Comparison of ENCODE assay signal across 11 cellular contexts in genomic region chr7:46003896-46004875, GRCh38.
DNase-seq lines count a peak whose midpoint lies in the region; ATAC-seq and TF ChIP-seq lines count a peak whose summit lies in the region.
"Had no signal": no experiment of that assay in that cellular context is flagged by ENCODE, and none has a peak within 500 bp of the region (broad histone marks: within the 10 kb centered on the region; RNA-seq: fewer than 3 reads in every experiment).

No MANE protein-coding gene starts in this region.

- no peak overlapping the region for H2AK5ac ChIP-seq in mesenchymal stem cell (ENCODE audit: low read length, severe bottlenecking)

- peaks cover 0 to 1% (median 0%) of the 10 kb centered on the region in 3 donors for H3K27me3 Mint-ChIP-seq in CD14-positive monocyte (ENCODE audit: low read depth in 3 of 3)
- H3K27me3 Mint-ChIP-seq: naive thymus-derived CD4-positive, alpha-beta T cell had no signal

- DNase-seq in EL (peak; percentile 95), MM.1S (peak; percentile 80), astrocyte of the spinal cord (ENCODE audit: low read depth, low spot score) (peak; percentile 84), mesenchymal stem cell (peak; percentile 63), CD14-positive monocyte (ENCODE audit: low spot score) (no peak)
- no peak for DNase-seq in activated CD4-positive, CD25-positive, alpha-beta regulatory T cell treated with anti-CD3 and anti-CD28 coated beads, Interleukin-2, amount 50 U/mL, for 72 hours
- DNase-seq: immature natural killer cell; naive thymus-derived CD4-positive, alpha-beta T cell; OCI-M1 had no signal

- H3K4me3 Mint-ChIP-seq in CD14-positive monocyte = no peak overlapping the region
- H3K4me3 Mint-ChIP-seq: immature natural killer cell; naive thymus-derived CD4-positive, alpha-beta T cell had no signal

- H3K4me3 ChIP-seq in MM.1S (ENCODE audit: low read length) (peak overlapping the region; percentile 28; the same call in 1 of the 2 replicates), astrocyte of the spinal cord (ENCODE audit: low read depth, low read length) (no peak overlapping the region), mesenchymal stem cell (ENCODE audit: insufficient read depth in 1 of 2, low read depth in 1 of 2, low read length in 2 of 2) (no peak overlapping the region)

- no peaks in the 10 kb centered on the region for H3K27me3 ChIP-seq in MM.1S (replicated peaks; ENCODE audit: insufficient read depth, low read length)
- H3K27me3 ChIP-seq in mesenchymal stem cell (ENCODE audit: control insufficient read depth in 1 of 2, insufficient read depth in 1 of 2, low read length in 2 of 2) = no peaks in the 10 kb centered on the region

- H2BK12ac ChIP-seq in mesenchymal stem cell (ENCODE audit: low read length in 2 of 2) = no peak overlapping the region

- peaks cover 21% of the 10 kb centered on the region for H3F3A ChIP-seq in MM.1S (ENCODE audit: insufficient read depth, low read length)

- no peak overlapping the region for H2BK5ac ChIP-seq in mesenchymal stem cell (ENCODE audit: low read depth, low read length, poor library complexity, severe bottlenecking)

- no peaks in the 10 kb centered on the region for H3K79me1 ChIP-seq in mesenchymal stem cell (replicated peaks; ENCODE audit: low read length, poor library complexity, severe bottlenecking)

- peaks cover 38% of the 10 kb centered on the region for H3K4me1 ChIP-seq in MM.1S (ENCODE audit: low read length)
- H3K4me1 ChIP-seq in mesenchymal stem cell (ENCODE audit: control insufficient read depth, insufficient read depth, low read depth, low read length) = peaks cover 1% of the 10 kb centered on the region

- ATAC-seq in GM19351 (IDR thresholded peaks at IDR 0.05; ENCODE audit: unreplicated experiment) = no peak
- ATAC-seq in GM21723 (IDR thresholded peaks at IDR 0.05; ENCODE audit: unreplicated experiment) = no peak
- ATAC-seq: naive thymus-derived CD4-positive, alpha-beta T cell had no signal

- H3K9me2 ChIP-seq in MM.1S (replicated peaks; ENCODE audit: insufficient read depth, low read length) = no peaks in the 10 kb centered on the region

- H3K27ac Mint-ChIP-seq in CD14-positive monocyte = no peak overlapping the region
- H3K27ac Mint-ChIP-seq: immature natural killer cell; naive thymus-derived CD4-positive, alpha-beta T cell had no signal

- no peak overlapping the region for H2BK15ac ChIP-seq in mesenchymal stem cell (ENCODE audit: low read depth, poor library complexity, severe bottlenecking)

- in situ Hi-C loops in astrocyte of the spinal cord (cut with HindIII; ENCODE audit: low sequenced_read_pairs) = no loop called here

- H3K4me1 Mint-ChIP-seq in CD14-positive monocyte = no peaks in the 10 kb centered on the region
- H3K4me1 Mint-ChIP-seq: immature natural killer cell had no signal

- intact Hi-C loops in CD14-positive monocyte (cut with micrococcal nuclease) = no loop called here

- H3K36me3 ChIP-seq in MM.1S (replicated peaks; ENCODE audit: insufficient read depth, low read length) (no peaks in the 10 kb centered on the region), mesenchymal stem cell (ENCODE audit: control insufficient read depth in 1 of 2, insufficient read depth in 2 of 2, low read depth in 1 of 2, low read length in 2 of 2) (no peaks in the 10 kb centered on the region)

- TF ChIP-seq CTCF in MM.1S (IDR thresholded peaks at IDR 0.05; ENCODE audit: low read length) (no peak), astrocyte of the spinal cord (IDR thresholded peaks at IDR 0.05; ENCODE audit: low read depth, low read length) (no peak), CD14-positive monocyte (IDR thresholded peaks at IDR 0.05) (no peak)

- WGBS in mesenchymal stem cell = 63% methylated on average over 5 of the region's 5 CpGs

- H3K9ac ChIP-seq in MM.1S (ENCODE audit: low read length) (peak overlapping the region; percentile 65), mesenchymal stem cell (ENCODE audit: low read length) (no peak overlapping the region)

- no peak overlapping the region for H4K8ac ChIP-seq in mesenchymal stem cell (ENCODE audit: low read length)

- no peaks in the 10 kb centered on the region for H3K9me3 ChIP-seq in MM.1S (replicated peaks; ENCODE audit: insufficient read depth, low read length)
- peaks cover 7% of the 10 kb centered on the region for H3K9me3 ChIP-seq in mesenchymal stem cell (ENCODE audit: control insufficient read depth, low read length)

- H3K27ac ChIP-seq in MM.1S (ENCODE audit: low read length) = peak overlapping the region; percentile 90
- H3K27ac ChIP-seq in mesenchymal stem cell (ENCODE audit: low read length, poor library complexity, severe bottlenecking) = no peak overlapping the region

- no peak overlapping the region for H4K91ac ChIP-seq in mesenchymal stem cell (ENCODE audit: low read length)

- H3K36me3 Mint-ChIP-seq in CD14-positive monocyte = no peaks in the 10 kb centered on the region

- H2AFZ ChIP-seq in MM.1S (ENCODE audit: low read length) (peak overlapping the region; percentile 68), mesenchymal stem cell (ENCODE audit: low read depth, low read length) (no peak overlapping the region)

- H3K4ac ChIP-seq in mesenchymal stem cell (ENCODE audit: low read depth in 1 of 2, low read length in 2 of 2) = no peak overlapping the region

- H3K4me2 ChIP-seq in MM.1S (ENCODE audit: low read depth, low read length) (peak overlapping the region; percentile 61), mesenchymal stem cell (ENCODE audit: low read length, poor library complexity, severe bottlenecking) (no peak overlapping the region)

- H4K20me1 ChIP-seq in MM.1S (ENCODE audit: insufficient read depth, low read length) = no peaks in the 10 kb centered on the region

- no peak overlapping the region for H2BK120ac ChIP-seq in mesenchymal stem cell (ENCODE audit: low read depth, low read length)

- no peaks in the 10 kb centered on the region for H3K79me2 ChIP-seq in MM.1S (ENCODE audit: low read length)

- no peak overlapping the region for H3K23ac ChIP-seq in mesenchymal stem cell (ENCODE audit: low read length in 2 of 2)

- H3K9me3 Mint-ChIP-seq in CD14-positive monocyte = peaks cover 0 to 15% (median 3%) of the 10 kb centered on the region in 7 donors

- no peak overlapping the region for H3K14ac ChIP-seq in mesenchymal stem cell (ENCODE audit: low read length in 2 of 2)

- no peak overlapping the region for H3K18ac ChIP-seq in mesenchymal stem cell (ENCODE audit: low read depth in 1 of 2, low read length in 2 of 2)

Comparison
In these comparisons a context has a peak if more than half of its experiments do, and no peak if none do; other contexts are left out.
1. DNase-seq: peak in EL (single experiment), MM.1S (single experiment), astrocyte of the spinal cord (single experiment) and mesenchymal stem cell (single experiment); none in CD14-positive monocyte (single experiment) and activated CD4-positive, CD25-positive, alpha-beta regulatory T cell treated with anti-CD3 and anti-CD28 coated beads, Interleukin-2, amount 50 U/mL, for 72 hours (single experiment).